Comparison of ENCODE assay signal across 8 cellular contexts in genomic region chr11:125166347-125166841, GRCh38. TPM values are rescaled to one million over a fixed set of nuclear protein-coding genes. Genes with fewer than 3 reads are reported as not detected.
DNase-seq lines count a peak whose midpoint lies in the region; TF ChIP-seq lines count a peak whose summit lies in the region.

No MANE protein-coding gene starts in this region.

- peaks cover 52% of the 10 kb centered on the region for H3K4me1 ChIP-seq in mesodermal cell (ENCODE audit: control insufficient read depth, insufficient read depth, low read length, poor library complexity, severe bottlenecking)
- peaks cover 0 to 65% (median 27%) of the 10 kb centered on the region in 4 donors for H3K4me1 ChIP-seq in tibial nerve

- no peak for TF ChIP-seq EP300 in tibial nerve (IDR thresholded peaks at IDR 0.05)

- no peaks in the 10 kb centered on the region for H3K36me3 ChIP-seq in mesodermal cell (ENCODE audit: control insufficient read depth, insufficient read depth, low read length)
- no peaks in the 10 kb centered on the region for H3K36me3 ChIP-seq in tibial nerve

- TF ChIP-seq POLR2A in tibial nerve (IDR thresholded peaks at IDR 0.05): peak in 1 of 2 donors; percentile 3

- TF ChIP-seq CTCF in dorsolateral prefrontal cortex (IDR thresholded peaks at IDR 0.05 in 54 of 56, conservative IDR thresholded peaks at IDR 0.05 in 2 of 56; ENCODE audit: low read depth in 1 of 56, partially characterized antibody in 56 of 56) (no peak), tibial nerve (IDR thresholded peaks at IDR 0.05) (no peak), GM13976 (IDR thresholded peaks at IDR 0.05; ENCODE audit: borderline replicate concordance, control extremely low read depth, extremely low read depth, insufficient read depth, missing control alignments) (no peak)

- H3K27ac ChIP-seq in dorsolateral prefrontal cortex: peak overlapping the region in 58 of 59 donors; percentile 54 to 98 (median 93)
- H3K27ac ChIP-seq in mesodermal cell (ENCODE audit: low read depth, low read length, severe bottlenecking): peak overlapping the region; percentile 68
- H3K27ac ChIP-seq in tibial nerve: peak overlapping the region; percentile 75 to 94 (median 88)

- in situ Hi-C loops in GM13976 (cut with MboI; ENCODE audit: low sequenced_read_pairs, unreplicated experiment): no loop called here

- H3K4me3 ChIP-seq in dorsolateral prefrontal cortex (peak overlapping the region; percentile 54 to 87 (median 76)), mesodermal cell (ENCODE audit: extremely low read depth, insufficient read depth, low read length, poor library complexity, severe bottlenecking) (peak overlapping the region; percentile 62), tibial nerve (peak overlapping the region; percentile 64 to 82 (median 72))

- peak; percentile 31 for DNase-seq in activated T-cell treated with anti-CD3 and anti-CD28 coated beads, Interleukin-2, amount 50 U/mL, for 1 hour
- no peak for DNase-seq in activated T-cell treated with anti-CD3 and anti-CD28 coated beads for 4 hours
- peak in 1 of 10 donors; percentile 31 for DNase-seq in dorsolateral prefrontal cortex
- DNase-seq in tibial nerve (ENCODE audit: low spot score in 2 of 2): no peak
- no peak for DNase-seq in AG08395 (ENCODE audit: low spot score)
- no peak for DNase-seq in GM13976 (ENCODE audit: low spot score)
- DNase-seq in NCI-H345 (lab: John Stamatoyannopoulos, UW): no peak

- WGBS in mesodermal cell (ENCODE audit: insufficient coverage in 2 of 2), 2 experiments: 0 to 1% methylated on average over 27 to 35 of the region's 37 CpGs
- 2% methylated on average over 9 to 35 of the region's 37 CpGs for WGBS in tibial nerve, 2 donors

- intact Hi-C loops in dorsolateral prefrontal cortex (cut with DNase I): loop anchor here (2.0 to 10.0 kb wide), 3 partner anchors 166 to 268 kb away; no protein-coding TSS in a partner anchor

- H3K9me3 ChIP-seq in mesodermal cell (ENCODE audit: control insufficient read depth, low read length) (no peaks in the 10 kb centered on the region), tibial nerve (no peaks in the 10 kb centered on the region)

- H3K27me3 ChIP-seq in dorsolateral prefrontal cortex: peaks cover 0 to 5% (median 0%) of the 10 kb centered on the region in 45 donors
- no peaks in the 10 kb centered on the region for H3K27me3 ChIP-seq in tibial nerve

RNA-seq across cellular contexts. Expression of gene PKNOX2, which starts 1.8 kb away (rescaled TPM):
- total RNA-seq in dorsolateral prefrontal cortex (10 to 100 TPM; 19.6 to 99.6 (median 55.2) TPM), tibial nerve (1 to 10 TPM; 5.7 to 7.2 (median 6.4) TPM)
- 10.9 TPM for polyA plus RNA-seq in mesodermal cell (2013, experiment 1 of 2)
- polyA plus RNA-seq in mesodermal cell (2013, experiment 2 of 2): 10.0 TPM

RNA-seq across cellular contexts. Expression of gene TMEM218, which starts 55.0 kb away (rescaled TPM):
- total RNA-seq in dorsolateral prefrontal cortex (10 to 100 TPM in 52 of 120 experiments, 1 to 10 TPM in 68; 5.4 to 17.7 (median 9.7) TPM), tibial nerve (10 to 100 TPM; 17.2 to 30.6 (median 20.7) TPM)
- polyA plus RNA-seq in mesodermal cell (2013, experiment 1 of 2): 24.4 TPM
- 19.8 TPM for polyA plus RNA-seq in mesodermal cell (2013, experiment 2 of 2)
